Comparison of ENCODE assay signal across 13 cellular contexts in the genomic region with DNA sequence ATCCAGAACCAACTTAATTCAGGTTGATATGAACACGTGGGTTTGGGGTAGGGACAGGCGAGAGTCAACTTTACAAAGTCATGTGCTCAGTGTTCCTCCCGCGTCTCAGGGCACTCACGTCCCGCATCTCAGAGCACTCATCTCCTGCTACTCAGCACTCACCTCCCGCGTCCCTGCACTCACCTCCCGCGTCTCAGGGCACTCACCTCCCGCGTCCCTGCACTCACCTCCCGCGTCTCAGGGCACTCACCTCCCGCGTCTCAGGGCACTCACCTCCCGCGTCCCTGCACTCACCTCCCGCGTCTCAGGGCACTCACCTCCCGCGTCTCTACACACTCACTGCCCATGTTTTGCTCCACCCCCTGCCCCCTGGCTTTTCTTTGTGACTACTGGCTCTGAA. TPM values are rescaled to one million over a fixed set of nuclear protein-coding genes. Genes with fewer than 3 reads are reported as not detected.
DNase-seq lines count a peak whose midpoint lies in the region; ATAC-seq and TF ChIP-seq lines count a peak whose summit lies in the region.
"Not testable (repeated sequence)": the region's sequence is repeated elsewhere in the genome, so short reads cannot be mapped to it uniquely, and the experiment has no call there.
"Had no signal": no experiment of that assay in that cellular context is flagged by ENCODE, and none has a peak within 500 bp of the region (broad histone marks: within the 10 kb centered on the region; RNA-seq: fewer than 3 reads in every experiment).

No MANE protein-coding gene starts in this region.

- not testable (repeated sequence) for H3K4me3 Mint-ChIP-seq in T-helper 17 cell; activated naive CD8-positive, alpha-beta T cell treated with anti-CD3 and anti-CD28 coated beads, Interleukin-2, amount 10 ng/mL, durations not matched to agents 7 days and 5 days
- H3K4me3 Mint-ChIP-seq in endothelial cell (ENCODE audit: unreplicated experiment), result peak overlapping the region; percentile 5

- not testable (repeated sequence) for H3K4me1 Mint-ChIP-seq in T-helper 17 cell; activated naive CD8-positive, alpha-beta T cell treated with anti-CD3 and anti-CD28 coated beads, Interleukin-2, amount 10 ng/mL, durations not matched to agents 7 days and 5 days; endothelial cell (ENCODE audit: unreplicated experiment)

- not testable (repeated sequence) for H3K9me3 Mint-ChIP-seq in activated naive CD8-positive, alpha-beta T cell treated with anti-CD3 and anti-CD28 coated beads, Interleukin-2, amount 10 ng/mL, durations not matched to agents 7 days and 5 days; endothelial cell (ENCODE audit: unreplicated experiment)

- H3K4me1 ChIP-seq in lower lobe of right lung; osteoblast (ENCODE audit: insufficient read depth, low read length); upper lobe of right lung: not testable (repeated sequence)

- ATAC-seq in T-helper 17 cell; activated naive CD8-positive, alpha-beta T cell treated with anti-CD3 and anti-CD28 coated beads, Interleukin-2, amount 10 ng/mL, durations not matched to agents 7 days and 5 days (ENCODE audit: low read depth); lower lobe of right lung; upper lobe of right lung: not testable (repeated sequence)

- H3K27me3 ChIP-seq in lower lobe of right lung (ENCODE audit: low read depth); osteoblast (ENCODE audit: insufficient read depth, low read length); upper lobe of right lung: not testable (repeated sequence)

- POLR2A ChIA-PET in activated naive CD8-positive, alpha-beta T cell treated with anti-CD3 and anti-CD28 coated beads, Interleukin-2, amount 10 ng/mL, durations not matched to agents 7 days and 5 days (lab: Charles Lee), result not testable (repeated sequence)

- DNase-seq in T-helper 17 cell; endothelial cell (ENCODE audit: low spot score): not testable (repeated sequence)
- peak; percentile 5 for DNase-seq in activated naive CD8-positive, alpha-beta T cell treated with anti-CD3 and anti-CD28 coated beads, Interleukin-2, amount 10 ng/mL, durations not matched to agents 7 days and 5 days
- peak; percentile 19 for DNase-seq in cardiac septum (ENCODE audit: low spot score)
- peak; percentile 12 for DNase-seq in lower lobe of right lung
- DNase-seq in osteoblast (ENCODE audit: insufficient read length, low spot score, missing footprints), result peak; percentile 37
- DNase-seq in upper lobe of right lung, result peak; percentile 9

- not testable (repeated sequence) for H3K9me3 ChIP-seq in T-helper 17 cell (ENCODE audit: control insufficient read depth, low read length, poor library complexity, severe bottlenecking); lower lobe of right lung; osteoblast (ENCODE audit: low read depth, low read length); upper lobe of right lung

- H4K20me1 ChIP-seq in osteoblast (ENCODE audit: insufficient read depth, low read length), result not testable (repeated sequence)

- H3K4me3 ChIP-seq in lower lobe of right lung; osteoblast (ENCODE audit: insufficient read depth, low read length); upper lobe of right lung: not testable (repeated sequence)

- not testable (repeated sequence) for H3K79me2 ChIP-seq in osteoblast (ENCODE audit: insufficient read depth, low read length)

- not testable (repeated sequence) for H2AFZ ChIP-seq in osteoblast (ENCODE audit: low read length)

- intact Hi-C loops in cardiac septum (cut with DNase I), result loop anchor here (5.0 kb wide), 1 partner anchor 100 kb away; no protein-coding TSS in a partner anchor
- intact Hi-C loops in lower lobe of right lung (cut with DNase I); upper lobe of right lung (cut with DNase I): not testable (repeated sequence)

- not testable (repeated sequence) for H3K27me3 Mint-ChIP-seq in T-helper 17 cell; activated naive CD8-positive, alpha-beta T cell treated with anti-CD3 and anti-CD28 coated beads, Interleukin-2, amount 10 ng/mL, durations not matched to agents 7 days and 5 days; endothelial cell (ENCODE audit: unreplicated experiment)

- not testable (repeated sequence) for H3K36me3 Mint-ChIP-seq in T-helper 17 cell (ENCODE audit: low read depth); activated naive CD8-positive, alpha-beta T cell treated with anti-CD3 and anti-CD28 coated beads, Interleukin-2, amount 10 ng/mL, durations not matched to agents 7 days and 5 days; endothelial cell (ENCODE audit: low read depth, unreplicated experiment)

- H3K27ac ChIP-seq in lower lobe of right lung; osteoblast (ENCODE audit: low read depth, low read length); upper lobe of right lung: not testable (repeated sequence)

- H3K27ac Mint-ChIP-seq in T-helper 17 cell, result peak overlapping the region; percentile 21
- H3K27ac Mint-ChIP-seq in activated naive CD8-positive, alpha-beta T cell treated with anti-CD3 and anti-CD28 coated beads, Interleukin-2, amount 10 ng/mL, durations not matched to agents 7 days and 5 days; endothelial cell (ENCODE audit: unreplicated experiment): not testable (repeated sequence)

- not testable (repeated sequence) for TF ChIP-seq CTCF in endothelial cell (IDR thresholded peaks at IDR 0.05; ENCODE audit: unreplicated experiment); lower lobe of right lung (IDR thresholded peaks at IDR 0.05); osteoblast (IDR thresholded peaks at IDR 0.05; ENCODE audit: extremely low read depth, low read depth, low read length); upper lobe of right lung (IDR thresholded peaks at IDR 0.05)

- peaks cover 71% of the 10 kb centered on the region for H3K36me3 ChIP-seq in lower lobe of right lung
- not testable (repeated sequence) for H3K36me3 ChIP-seq in osteoblast (ENCODE audit: insufficient read depth, low read length)
- peaks cover 42% of the 10 kb centered on the region for H3K36me3 ChIP-seq in upper lobe of right lung

- H3K4me2 ChIP-seq in osteoblast (ENCODE audit: insufficient read depth, low read length), result not testable (repeated sequence)

RNA-seq across cellular contexts. Expression of a gene that starts 25.6 kb away (rescaled TPM):
- 10 to 100 TPM; 36.0 to 37.1 TPM for total RNA-seq in T-helper 17 cell
- total RNA-seq in activated naive CD8-positive, alpha-beta T cell treated with anti-CD3 and anti-CD28 coated beads, Interleukin-2, amount 10 ng/mL, durations not matched to agents 7 days and 5 days, result 10 to 100 TPM; 30.0 to 30.9 TPM
- total RNA-seq in endothelial cell (ENCODE audit: unreplicated experiment), result 22.1 TPM
- total RNA-seq in cardiac septum, result 10.4 TPM
- total RNA-seq in lower lobe of right lung, result 27.9 TPM
- 12.7 and 14.8 TPM in 2 replicates for total RNA-seq in osteoblast
- total RNA-seq in upper lobe of right lung, result 28.3 TPM

RNA-seq across cellular contexts. Expression of a gene that starts 33.7 kb away (rescaled TPM):
- total RNA-seq in T-helper 17 cell (not detected), endothelial cell (ENCODE audit: unreplicated experiment) (not detected), cardiac septum (not detected), lower lobe of right lung (not detected), osteoblast (not detected in 2 replicates), upper lobe of right lung (not detected)
- not detected for total RNA-seq in activated naive CD8-positive, alpha-beta T cell treated with anti-CD3 and anti-CD28 coated beads, Interleukin-2, amount 10 ng/mL, durations not matched to agents 7 days and 5 days
- total RNA-seq: A172; B cell; Caco-2; Calu3; CD4-positive, alpha-beta T cell; CD8-positive, alpha-beta T cell had no signal
